8 cellular contexts compared by ENCODE assay signal in the genomic region with DNA sequence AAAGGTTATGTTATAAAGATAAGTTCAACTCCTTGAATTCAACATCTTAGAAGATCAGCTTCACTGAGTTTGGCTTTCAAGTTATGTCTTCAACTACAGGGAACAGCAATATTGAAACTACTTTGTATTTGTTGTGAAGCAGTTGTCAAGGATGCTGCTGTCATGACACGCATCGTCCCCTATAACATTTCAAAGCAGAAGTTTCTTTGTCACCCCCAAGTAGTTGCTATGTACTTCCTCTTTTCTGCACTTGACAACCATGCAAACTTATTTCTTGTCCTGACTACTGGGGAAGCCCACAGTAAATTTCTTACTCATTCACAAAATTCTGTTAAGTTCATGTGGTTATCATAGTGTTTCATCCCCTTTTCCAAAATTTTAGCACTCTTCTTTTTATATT. TPM values are rescaled to one million over a fixed set of nuclear protein-coding genes. Genes with fewer than 3 reads are reported as not detected.
A peak's percentile ranks its signal among the peaks of the same experiment; 100 is the strongest.
DNase-seq lines count a peak whose midpoint lies in the region; ATAC-seq and TF ChIP-seq lines count a peak whose summit lies in the region.

No MANE protein-coding gene starts in this region.

- no peak overlapping the region for H3K27ac ChIP-seq in foreskin keratinocyte

- no peaks in the 10 kb centered on the region for H3K9me3 Mint-ChIP-seq in mesothelial cell of epicardium

- TF ChIP-seq CTCF in foreskin keratinocyte (conservative IDR thresholded peaks at IDR 0.05): no peak
- no peak for TF ChIP-seq CTCF in mesothelial cell of epicardium (IDR thresholded peaks at IDR 0.05; ENCODE audit: unreplicated experiment)

- H3K4me1 ChIP-seq in foreskin keratinocyte: peaks cover under 1% of the 10 kb centered on the region

- ATAC-seq in HG03039 (IDR thresholded peaks at IDR 0.05; ENCODE audit: unreplicated experiment) (peak; percentile 99), foreskin keratinocyte (peak; percentile 45)

- H3K27me3 Mint-ChIP-seq in mesothelial cell of epicardium (ENCODE audit: low read depth): no peaks in the 10 kb centered on the region

- H3K27ac Mint-ChIP-seq in mesothelial cell of epicardium: no peak overlapping the region

- H3K4me1 Mint-ChIP-seq in mesothelial cell of epicardium: peaks cover 4% of the 10 kb centered on the region

- H3K4me3 Mint-ChIP-seq in mesothelial cell of epicardium: no peak overlapping the region

- peaks cover 27% of the 10 kb centered on the region for H3K36me3 Mint-ChIP-seq in mesothelial cell of epicardium

- H3K27me3 ChIP-seq in foreskin keratinocyte: no peaks in the 10 kb centered on the region

- DNase-seq in stimulated activated CD8-positive, alpha-beta memory T cell treated with anti-CD3 and anti-CD28 coated beads, Interleukin-12 subunit alpha, Interleukin-12 subunit beta, amount 100 ng/mL, for 1 hour (ENCODE audit: low read depth): peak; percentile 24
- no peak for DNase-seq in stimulated activated CD8-positive, alpha-beta memory T cell treated with anti-CD3 and anti-CD28 coated beads, Interleukin-4, amount 100 ng/mL, for 48 hours
- DNase-seq in RPMI7951 (ENCODE audit: low read depth) (peak; percentile 24), foreskin keratinocyte (no peak), NCI-H524 (lab: John Stamatoyannopoulos, UW) (no peak), DMS79 (lab: John Stamatoyannopoulos, UW) (no peak), mesothelial cell of epicardium (ENCODE audit: low spot score in 2 of 2, unreplicated experiment in 2 of 2) (no peak)

RNA-seq across cellular contexts. Expression of a gene that starts 14.3 kb away (rescaled TPM):
- 32.0 and 36.4 TPM in 2 replicates for total RNA-seq in RPMI7951 (2014; rRNA removed; shearing (Covaris generic))
- total RNA-seq in foreskin keratinocyte: 161 and 169 TPM in 2 replicates
- polyA plus RNA-seq in foreskin keratinocyte: 60.6 and 70.3 TPM in 2 replicates
- total RNA-seq in mesothelial cell of epicardium: 61.7 to 63.2 TPM (median 61.9 TPM) in 3 replicates

Comparison
In these comparisons a context has a peak if more than half of its experiments do, and no peak if none do; other contexts are left out.
1. DNase-seq: peak in stimulated activated CD8-positive, alpha-beta memory T cell treated with anti-CD3 and anti-CD28 coated beads, Interleukin-12 subunit alpha, Interleukin-12 subunit beta, amount 100 ng/mL, for 1 hour (single experiment) and RPMI7951 (single experiment); none in stimulated activated CD8-positive, alpha-beta memory T cell treated with anti-CD3 and anti-CD28 coated beads, Interleukin-4, amount 100 ng/mL, for 48 hours (single experiment), foreskin keratinocyte (0 of 2), NCI-H524 (0 of 2), DMS79 (single experiment) and mesothelial cell of epicardium (0 of 2).